16 cellular contexts compared by ENCODE assay signal in genomic region chr16:10765772-10766171, GRCh38. TPM values are rescaled to one million over a fixed set of nuclear protein-coding genes. Genes with fewer than 3 reads are reported as not detected.
A peak's percentile ranks its signal among the peaks of the same experiment; 100 is the strongest.
DNase-seq lines count a peak whose midpoint lies in the region; ATAC-seq and TF ChIP-seq lines count a peak whose summit lies in the region.
"Had no signal": no experiment of that assay in that cellular context is flagged by ENCODE, and none has a peak within 500 bp of the region (broad histone marks: within the 10 kb centered on the region; RNA-seq: fewer than 3 reads in every experiment).

No MANE protein-coding gene starts in this region.

- H3K9ac ChIP-seq in BLaER1 treated with 17β-estradiol and CSF1 and Interleukin-3, amounts not matched to agents 10 nM and 100 nM: peak overlapping the region; percentile 18 to 75 (median 44); a peak in 19 of 22 replicates

- H3K9me3 ChIP-seq in BLaER1 treated with 17β-estradiol and CSF1 and Interleukin-3, amounts not matched to agents 10 nM and 100 nM (replicated peaks in 1 of 11): peaks cover 0 to 7% (median 0%) of the 10 kb centered on the region in 11 experiments; a peak in 5 of 22 replicates
- no peaks in the 10 kb centered on the region for H3K9me3 ChIP-seq in stomach

- intact Hi-C loops in stomach (cut with DNase I; ENCODE audit: low total_unique reads): no loop called here

- peaks cover 29 to 66% (median 56%) of the 10 kb centered on the region in 11 experiments for H3K36me3 ChIP-seq in BLaER1 treated with 17β-estradiol and CSF1 and Interleukin-3, amounts not matched to agents 10 nM and 100 nM
- peaks cover 35 to 95% (median 90%) of the 10 kb centered on the region in 4 donors for H3K36me3 ChIP-seq in stomach

- H3K4me2 ChIP-seq in BLaER1 treated with 17β-estradiol and CSF1 and Interleukin-3, amounts not matched to agents 10 nM and 100 nM: peak overlapping the region; percentile 79 to 95 (median 91)
- H3K4me2 ChIP-seq: hepatocyte had no signal

- WGBS in stomach, 5 donors: 76 to 86% (median 84%) methylated on average over 3 to 4 of the region's 4 CpGs

- DNase-seq in activated gamma-delta T cell treated with anti-CD3 and anti-CD28 coated beads, Interleukin-2, amount 50 U/mL, for 16 hours (ENCODE audit: low read depth): peak; percentile 33
- no peak for DNase-seq in dermis blood vessel endothelial cell
- no peak for DNase-seq in activated naive CD4-positive, alpha-beta T cell treated with Interleukin-2 at 50 U/mL for 16 hours
- DNase-seq in stomach: no peak
- no peak for DNase-seq in occipital lobe (lab: John Stamatoyannopoulos, UW)
- DNase-seq: activated effector memory CD4-positive, alpha-beta T cell treated with Interleukin-2 at 50 U/mL for 16 hours; midbrain; MM.1S; NCI-H774; T-helper 9 cell had no signal

- no peak for TF ChIP-seq POLR2A in stomach (IDR thresholded peaks at IDR 0.05)

- H4K20me1 ChIP-seq in BLaER1 treated with 17β-estradiol and CSF1 and Interleukin-3, amounts not matched to agents 10 nM and 100 nM: no peaks in the 10 kb centered on the region; a peak in 1 of 22 replicates

- H3K27me3 ChIP-seq in BLaER1 treated with 17β-estradiol and CSF1 and Interleukin-3, amounts not matched to agents 10 nM and 100 nM: no peaks in the 10 kb centered on the region
- H3K27me3 ChIP-seq in stomach: no peaks in the 10 kb centered on the region
- H3K27me3 ChIP-seq: hepatocyte had no signal

- peak; percentile 78 for ATAC-seq in GM18861 (IDR thresholded peaks at IDR 0.05; ENCODE audit: unreplicated experiment)
- peak; percentile 63 for ATAC-seq in HG02642 (IDR thresholded peaks at IDR 0.05; ENCODE audit: poor library complexity, unreplicated experiment)

- peaks cover 88 to 100% (median 100%) of the 10 kb centered on the region in 10 experiments for H3K4me1 ChIP-seq in BLaER1 treated with 17β-estradiol and CSF1 and Interleukin-3, amounts not matched to agents 10 nM and 100 nM
- H3K4me1 ChIP-seq in stomach: peaks cover 0 to 6% (median 0%) of the 10 kb centered on the region in 4 donors

- H3K4me3 ChIP-seq in BLaER1 treated with 17β-estradiol and CSF1 and Interleukin-3, amounts not matched to agents 10 nM and 100 nM: peak overlapping the region in 4 of 10 experiments; percentile 3 to 33 (median 12); a peak in 4 of 20 replicates
- H3K4me3 ChIP-seq in stomach: no peak overlapping the region
- H3K4me3 ChIP-seq: hepatocyte had no signal

- no peak for TF ChIP-seq CTCF in stomach (IDR thresholded peaks at IDR 0.05)

- TF ChIP-seq EP300 in stomach (IDR thresholded peaks at IDR 0.05): no peak

- peak overlapping the region; percentile 29 to 82 (median 70); a peak in 21 of 22 replicates for H3K27ac ChIP-seq in BLaER1 treated with 17β-estradiol and CSF1 and Interleukin-3, amounts not matched to agents 10 nM and 100 nM
- no peak overlapping the region for H3K27ac ChIP-seq in stomach
- H3K27ac ChIP-seq: hepatocyte had no signal

RNA-seq across cellular contexts. Expression of gene NUBP1, which starts 22.1 kb away (rescaled TPM):
- total RNA-seq in dermis blood vessel endothelial cell: 34.4 and 42.4 TPM in 2 replicates
- total RNA-seq in stomach: 100 to 1,000 TPM in 1 of 5 donors, 10 to 100 TPM in 3, 1 to 10 TPM in 1; 2.2 to 239 (median 22.8) TPM
- polyA plus RNA-seq in stomach: 10 to 100 TPM; 37.0 to 46.6 (median 41.1) TPM
- total RNA-seq in occipital lobe: 12.3 TPM

RNA-seq across cellular contexts. Expression of gene TVP23A, which starts 52.8 kb away (rescaled TPM):
- total RNA-seq in dermis blood vessel endothelial cell (not detected in 2 replicates), stomach (1 to 10 TPM in 1 of 5 donors, not detected in 4; 4.4 TPM), occipital lobe (15.1 TPM)
- under 1 TPM; 0.15 to 0.37 (median 0.31) TPM for polyA plus RNA-seq in stomach
- total RNA-seq: dermis microvascular lymphatic vessel endothelial cell had no signal
- polyA plus RNA-seq: BJ had no signal

Comparison
In these comparisons a context has a peak if more than half of its experiments do, and no peak if none do; other contexts are left out.
1. H3K27ac ChIP-seq: peak in BLaER1 treated with 17β-estradiol and CSF1 and Interleukin-3, amounts not matched to agents 10 nM and 100 nM (11 of 11); none in stomach (0 of 5).